ENCODE assay signal across 28 cellular contexts in genomic region chr4:14833053-14833452, GRCh38.
"Had no signal": no experiment of that assay in that cellular context is flagged by ENCODE, and none has a peak within 500 bp of the region (broad histone marks: within the 10 kb centered on the region; RNA-seq: fewer than 3 reads in every experiment).

No MANE protein-coding gene starts in this region.

- H3K36me3 ChIP-seq: stomach, suprapubic skin, thoracic aorta, thyroid gland, tibial artery, tibial nerve, transverse colon, upper lobe of left lung, upper lobe of right lung, uterus, vagina had no signal

- H3K36me3 Mint-ChIP-seq: stimulated activated effector memory CD8-positive, alpha-beta T cell treated with anti-CD3 and anti-CD28 coated beads, Interleukin-12 subunit alpha, Interleukin-12 subunit beta, amount 100 ng/mL, for 72 hours; stimulated activated memory B cell treated with anti-CD40 and anti-IgM and Interleukin-4, amounts not matched to agents 10 μg/mL and 1 μg/mL and 100 μg/mL, for 72 hours; stimulated activated naive B cell treated with anti-CD40 and anti-IgM and Interleukin-4, amounts not matched to agents 10 μg/mL and 1 μg/mL and 100 μg/mL, for 72 hours; type B pancreatic cell had no signal

- H3K27me3 ChIP-seq: stomach, suprapubic skin, testis, thyroid gland, tibial artery, tibial nerve, transverse colon, upper lobe of left lung, upper lobe of right lung, uterus, vagina had no signal

- H3K4me3 ChIP-seq: stomach, suprapubic skin, testis, thoracic aorta, thyroid gland, tibial artery, tibial nerve, transverse colon, upper lobe of left lung, upper lobe of right lung, uterus, vagina had no signal

- ATAC-seq: stimulated activated effector memory CD8-positive, alpha-beta T cell treated with anti-CD3 and anti-CD28 coated beads, Interleukin-12 subunit alpha, Interleukin-12 subunit beta, amount 100 ng/mL, for 72 hours; stimulated activated memory B cell treated with anti-CD40 and anti-IgM and Interleukin-4, amounts not matched to agents 10 μg/mL and 1 μg/mL and 100 μg/mL, for 72 hours; stimulated activated naive B cell treated with anti-CD40 and anti-IgM and Interleukin-4, amounts not matched to agents 10 μg/mL and 1 μg/mL and 100 μg/mL, for 72 hours; stimulated activated naive CD8-positive, alpha-beta T cell treated with anti-CD3 and anti-CD28 coated beads, Interleukin-15, amount 100 ng/mL, for 72 hours; stimulated activated naive CD8-positive, alpha-beta T cell treated with anti-CD3 and anti-CD28 coated beads, Interleukin-15, Interleukin-2, amounts not matched to agents 100 U/mL and 50 U/mL, for 24 hours; upper lobe of right lung had no signal

- H3K4me1 ChIP-seq: testis, thyroid gland, upper lobe of left lung, upper lobe of right lung, uterus had no signal

- DNase-seq: stimulated activated CD4-positive, alpha-beta T cell treated with anti-CD3 and anti-CD28 coated beads, Interleukin-2, amount 100 ng/mL, for 48 hours; stimulated activated CD4-positive, alpha-beta T cell treated with anti-CD3 and anti-CD28 coated beads, Interleukin-4, amount 100 ng/mL, for 1 hour; stimulated activated CD4-positive, alpha-beta T cell treated with anti-CD3 and anti-CD28 coated beads, Interleukin-4, amount 100 ng/mL, for 24 hours; stimulated activated CD4-positive, alpha-beta T cell treated with anti-CD3 and anti-CD28 coated beads, Interleukin-4, amount 100 ng/mL, for 4 hours; stimulated activated CD8-positive, alpha-beta memory T cell treated with anti-CD3 and anti-CD28 coated beads, Interleukin-4, amount 100 ng/mL, for 48 hours; stimulated activated naive B cell treated with anti-CD40 and anti-IgM and Interleukin-4, amounts not matched to agents 10 μg/mL and 1 μg/mL and 100 μg/mL, for 72 hours; stimulated activated naive CD4-positive, alpha-beta T cell; stimulated activated naive CD4-positive, alpha-beta T cell treated with Interleukin-2 at 50 U/mL for 16 hours; stimulated activated naive CD8-positive, alpha-beta T cell treated with anti-CD3 and anti-CD28 coated beads, Interleukin-15, amount 100 ng/mL, for 72 hours; stimulated activated naive CD8-positive, alpha-beta T cell treated with anti-CD3 and anti-CD28 coated beads, Interleukin-15, Interleukin-2, amounts not matched to agents 100 U/mL and 50 U/mL, for 24 hours; stomach; substantia nigra; testis; thyroid gland; tibial artery; transverse colon; upper lobe of left lung; upper lobe of right lung; uterus had no signal

- H3K4me3 Mint-ChIP-seq: stimulated activated effector memory CD8-positive, alpha-beta T cell treated with anti-CD3 and anti-CD28 coated beads, Interleukin-12 subunit alpha, Interleukin-12 subunit beta, amount 100 ng/mL, for 72 hours; stimulated activated memory B cell treated with anti-CD40 and anti-IgM and Interleukin-4, amounts not matched to agents 10 μg/mL and 1 μg/mL and 100 μg/mL, for 72 hours; stimulated activated naive B cell treated with anti-CD40 and anti-IgM and Interleukin-4, amounts not matched to agents 10 μg/mL and 1 μg/mL and 100 μg/mL, for 72 hours; stimulated activated naive CD8-positive, alpha-beta T cell treated with anti-CD3 and anti-CD28 coated beads, Interleukin-15, amount 100 ng/mL, for 72 hours; stimulated activated naive CD8-positive, alpha-beta T cell treated with anti-CD3 and anti-CD28 coated beads, Interleukin-15, Interleukin-2, amounts not matched to agents 100 ng/mL and 50 ng/mL, for 24 hours; type B pancreatic cell had no signal

- H3K4me1 Mint-ChIP-seq: stimulated activated effector memory CD8-positive, alpha-beta T cell treated with anti-CD3 and anti-CD28 coated beads, Interleukin-12 subunit alpha, Interleukin-12 subunit beta, amount 100 ng/mL, for 72 hours; stimulated activated memory B cell treated with anti-CD40 and anti-IgM and Interleukin-4, amounts not matched to agents 10 μg/mL and 1 μg/mL and 100 μg/mL, for 72 hours; stimulated activated naive CD8-positive, alpha-beta T cell treated with anti-CD3 and anti-CD28 coated beads, Interleukin-15, amount 100 ng/mL, for 72 hours had no signal

- H3K9me3 Mint-ChIP-seq: stimulated activated effector memory CD8-positive, alpha-beta T cell treated with anti-CD3 and anti-CD28 coated beads, Interleukin-12 subunit alpha, Interleukin-12 subunit beta, amount 100 ng/mL, for 72 hours; stimulated activated memory B cell treated with anti-CD40 and anti-IgM and Interleukin-4, amounts not matched to agents 10 μg/mL and 1 μg/mL and 100 μg/mL, for 72 hours; stimulated activated naive CD8-positive, alpha-beta T cell treated with anti-CD3 and anti-CD28 coated beads, Interleukin-15, amount 100 ng/mL, for 72 hours; stimulated activated naive CD8-positive, alpha-beta T cell treated with anti-CD3 and anti-CD28 coated beads, Interleukin-15, Interleukin-2, amounts not matched to agents 100 ng/mL and 50 ng/mL, for 24 hours; type B pancreatic cell had no signal

- FAIRE-seq: urothelium cell line had no signal

- H3K27me3 Mint-ChIP-seq: stimulated activated memory B cell treated with anti-CD40 and anti-IgM and Interleukin-4, amounts not matched to agents 10 μg/mL and 1 μg/mL and 100 μg/mL, for 72 hours; stimulated activated naive CD8-positive, alpha-beta T cell treated with anti-CD3 and anti-CD28 coated beads, Interleukin-15, Interleukin-2, amounts not matched to agents 100 ng/mL and 50 ng/mL, for 24 hours; type B pancreatic cell had no signal

- H3K27ac ChIP-seq: stomach, suprapubic skin, testis, thoracic aorta, thyroid gland, tibial artery, tibial nerve, transverse colon, upper lobe of left lung, upper lobe of right lung, uterus, vagina had no signal

- H3K9me3 ChIP-seq: stomach, suprapubic skin, testis, thoracic aorta, thyroid gland, tibial artery, tibial nerve, transverse colon, upper lobe of left lung, upper lobe of right lung, uterus, vagina had no signal

- H3K27ac Mint-ChIP-seq: stimulated activated effector memory CD8-positive, alpha-beta T cell treated with anti-CD3 and anti-CD28 coated beads, Interleukin-12 subunit alpha, Interleukin-12 subunit beta, amount 100 ng/mL, for 72 hours; stimulated activated memory B cell treated with anti-CD40 and anti-IgM and Interleukin-4, amounts not matched to agents 10 μg/mL and 1 μg/mL and 100 μg/mL, for 72 hours; stimulated activated naive B cell treated with anti-CD40 and anti-IgM and Interleukin-4, amounts not matched to agents 10 μg/mL and 1 μg/mL and 100 μg/mL, for 72 hours; stimulated activated naive CD8-positive, alpha-beta T cell treated with anti-CD3 and anti-CD28 coated beads, Interleukin-15, amount 100 ng/mL, for 72 hours; stimulated activated naive CD8-positive, alpha-beta T cell treated with anti-CD3 and anti-CD28 coated beads, Interleukin-15, Interleukin-2, amounts not matched to agents 100 ng/mL and 50 ng/mL, for 24 hours; type B pancreatic cell had no signal
